Comparison of ENCODE assay signal across 2 cellular contexts in the genomic region with DNA sequence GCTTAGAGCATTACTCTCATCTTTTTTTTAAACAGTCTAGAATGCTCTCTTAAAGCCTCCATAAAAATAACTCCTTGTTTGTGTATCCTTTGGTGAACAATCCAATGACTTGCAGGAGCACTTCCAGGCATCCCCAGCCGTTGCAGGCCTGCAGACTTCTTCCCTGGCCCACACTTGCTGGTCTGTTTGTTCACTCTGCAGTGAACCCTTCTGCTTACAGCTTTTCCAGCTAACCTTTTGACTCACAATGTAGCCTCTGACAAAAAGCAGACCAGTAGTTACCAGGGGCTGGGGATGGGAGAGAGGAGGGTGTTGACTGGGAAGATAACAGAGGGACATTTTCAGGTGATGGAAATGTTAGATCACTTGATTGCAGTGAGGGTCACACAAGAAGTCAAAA.
TF ChIP-seq lines count a peak whose summit lies in the region.

No MANE protein-coding gene starts in this region.

TF ChIP-seq in A549, 52 proteins besides CTCF, POLR2A, EP300 and RAD21:
- TF ChIP-seq, protein P1, sequence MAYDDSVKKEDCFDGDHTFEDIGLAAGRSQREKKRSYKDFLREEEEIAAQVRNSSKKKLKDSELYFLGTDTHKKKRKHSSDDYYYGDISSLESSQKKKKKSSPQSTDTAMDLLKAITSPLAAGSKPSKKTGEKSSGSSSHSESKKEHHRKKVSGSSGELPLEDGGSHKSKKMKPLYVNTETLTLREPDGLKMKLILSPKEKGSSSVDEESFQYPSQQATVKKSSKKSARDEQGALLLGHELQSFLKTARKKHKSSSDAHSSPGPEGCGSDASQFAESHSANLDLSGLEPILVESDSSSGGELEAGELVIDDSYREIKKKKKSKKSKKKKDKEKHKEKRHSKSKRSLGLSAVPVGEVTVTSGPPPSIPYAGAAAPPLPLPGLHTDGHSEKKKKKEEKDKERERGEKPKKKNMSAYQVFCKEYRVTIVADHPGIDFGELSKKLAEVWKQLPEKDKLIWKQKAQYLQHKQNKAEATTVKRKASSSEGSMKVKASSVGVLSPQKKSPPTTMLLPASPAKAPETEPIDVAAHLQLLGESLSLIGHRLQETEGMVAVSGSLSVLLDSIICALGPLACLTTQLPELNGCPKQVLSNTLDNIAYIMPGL (CRISPR knock-in tag; IDR thresholded peaks at IDR 0.05; ENCODE audit: borderline replicate concordance) = no peak
- TF ChIP-seq, protein P2, sequence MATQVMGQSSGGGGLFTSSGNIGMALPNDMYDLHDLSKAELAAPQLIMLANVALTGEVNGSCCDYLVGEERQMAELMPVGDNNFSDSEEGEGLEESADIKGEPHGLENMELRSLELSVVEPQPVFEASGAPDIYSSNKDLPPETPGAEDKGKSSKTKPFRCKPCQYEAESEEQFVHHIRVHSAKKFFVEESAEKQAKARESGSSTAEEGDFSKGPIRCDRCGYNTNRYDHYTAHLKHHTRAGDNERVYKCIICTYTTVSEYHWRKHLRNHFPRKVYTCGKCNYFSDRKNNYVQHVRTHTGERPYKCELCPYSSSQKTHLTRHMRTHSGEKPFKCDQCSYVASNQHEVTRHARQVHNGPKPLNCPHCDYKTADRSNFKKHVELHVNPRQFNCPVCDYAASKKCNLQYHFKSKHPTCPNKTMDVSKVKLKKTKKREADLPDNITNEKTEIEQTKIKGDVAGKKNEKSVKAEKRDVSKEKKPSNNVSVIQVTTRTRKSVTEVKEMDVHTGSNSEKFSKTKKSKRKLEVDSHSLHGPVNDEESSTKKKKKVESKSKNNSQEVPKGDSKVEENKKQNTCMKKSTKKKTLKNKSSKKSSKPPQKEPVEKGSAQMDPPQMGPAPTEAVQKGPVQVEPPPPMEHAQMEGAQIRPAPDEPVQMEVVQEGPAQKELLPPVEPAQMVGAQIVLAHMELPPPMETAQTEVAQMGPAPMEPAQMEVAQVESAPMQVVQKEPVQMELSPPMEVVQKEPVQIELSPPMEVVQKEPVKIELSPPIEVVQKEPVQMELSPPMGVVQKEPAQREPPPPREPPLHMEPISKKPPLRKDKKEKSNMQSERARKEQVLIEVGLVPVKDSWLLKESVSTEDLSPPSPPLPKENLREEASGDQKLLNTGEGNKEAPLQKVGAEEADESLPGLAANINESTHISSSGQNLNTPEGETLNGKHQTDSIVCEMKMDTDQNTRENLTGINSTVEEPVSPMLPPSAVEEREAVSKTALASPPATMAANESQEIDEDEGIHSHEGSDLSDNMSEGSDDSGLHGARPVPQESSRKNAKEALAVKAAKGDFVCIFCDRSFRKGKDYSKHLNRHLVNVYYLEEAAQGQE (IDR thresholded peaks at IDR 0.05) = no peak
- TF ChIP-seq, protein P3, sequence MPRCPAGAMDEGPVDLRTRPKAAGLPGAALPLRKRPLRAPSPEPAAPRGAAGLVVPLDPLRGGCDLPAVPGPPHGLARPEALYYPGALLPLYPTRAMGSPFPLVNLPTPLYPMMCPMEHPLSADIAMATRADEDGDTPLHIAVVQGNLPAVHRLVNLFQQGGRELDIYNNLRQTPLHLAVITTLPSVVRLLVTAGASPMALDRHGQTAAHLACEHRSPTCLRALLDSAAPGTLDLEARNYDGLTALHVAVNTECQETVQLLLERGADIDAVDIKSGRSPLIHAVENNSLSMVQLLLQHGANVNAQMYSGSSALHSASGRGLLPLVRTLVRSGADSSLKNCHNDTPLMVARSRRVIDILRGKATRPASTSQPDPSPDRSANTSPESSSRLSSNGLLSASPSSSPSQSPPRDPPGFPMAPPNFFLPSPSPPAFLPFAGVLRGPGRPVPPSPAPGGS (IDR thresholded peaks at IDR 0.05) = no peak
- TF ChIP-seq FOXS1 (CRISPR knock-in tag; IDR thresholded peaks at IDR 0.05) (no peak), SMC3 (IDR thresholded peaks at IDR 0.05) (no peak), ZSCAN20 (CRISPR knock-in tag; IDR thresholded peaks at IDR 0.05) (no peak), JUNB (IDR thresholded peaks at IDR 0.05) (no peak), POLR2AphosphoS2 (conservative IDR thresholded peaks at IDR 0.05; ENCODE audit: low read length) (no peak), MAFK (IDR thresholded peaks at IDR 0.05; ENCODE audit: partially characterized antibody) (no peak), ZNF302 (CRISPR knock-in tag; IDR thresholded peaks at IDR 0.05) (no peak), RARB (CRISPR knock-in tag; IDR thresholded peaks at IDR 0.05) (no peak)

TF ChIP-seq in HepG2, 621 proteins besides CTCF, POLR2A, EP300 and RAD21:
- TF ChIP-seq HOXA9 (CRISPR knock-in tag; IDR thresholded peaks at IDR 0.05; ENCODE audit: borderline replicate concordance) = peak; percentile 31; the same call in 1 of the 2 replicates
- no peak for TF ChIP-seq ZNF577 (CRISPR knock-in tag; IDR thresholded peaks at IDR 0.05; ENCODE audit: borderline replicate concordance, low read depth)
- TF ChIP-seq ETV6 (CRISPR knock-in tag; conservative IDR thresholded peaks at IDR 0.05) = no peak
- TF ChIP-seq CHD4 (IDR thresholded peaks at IDR 0.05; ENCODE audit: borderline replicate concordance, low read length) = peak; percentile 83
- TF ChIP-seq, protein P4, sequence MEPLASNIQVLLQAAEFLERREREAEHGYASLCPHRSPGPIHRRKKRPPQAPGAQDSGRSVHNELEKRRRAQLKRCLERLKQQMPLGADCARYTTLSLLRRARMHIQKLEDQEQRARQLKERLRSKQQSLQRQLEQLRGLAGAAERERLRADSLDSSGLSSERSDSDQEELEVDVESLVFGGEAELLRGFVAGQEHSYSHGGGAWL (CRISPR knock-in tag; IDR thresholded peaks at IDR 0.05) = 0 out of 2 replicates have a peak, but pooled peaks have one; percentile 1
- 0 out of 2 replicates have a peak, but pooled peaks have one; percentile 19 for TF ChIP-seq KLF9 (CRISPR knock-in tag; IDR thresholded peaks at IDR 0.05; ENCODE audit: low read depth)
- TF ChIP-seq SNAPC2 (CRISPR knock-in tag; IDR thresholded peaks at IDR 0.05) = no peak
- no peak for TF ChIP-seq SP2 (CRISPR knock-in tag; IDR thresholded peaks at IDR 0.05)
- TF ChIP-seq ZMAT3 (CRISPR knock-in tag; conservative IDR thresholded peaks at IDR 0.05) = 0 out of 2 replicates have a peak, but pooled peaks have one; percentile 21
- TF ChIP-seq ZNF124 (CRISPR knock-in tag; IDR thresholded peaks at IDR 0.05) = 0 out of 2 replicates have a peak, but pooled peaks have one; percentile 12
